In genomic region chr12:93902736-93903562, GRCh38 we compare ENCODE assay signal across 17 cellular contexts.
A peak's percentile ranks its signal among the peaks of the same experiment; 100 is the strongest.
DNase-seq lines count a peak whose midpoint lies in the region; ATAC-seq, FAIRE-seq and TF ChIP-seq lines count a peak whose summit lies in the region.
"Had no signal": no experiment of that assay in that cellular context is flagged by ENCODE, and none has a peak within 500 bp of the region (broad histone marks: within the 10 kb centered on the region; RNA-seq: fewer than 3 reads in every experiment).

No MANE protein-coding gene starts in this region.

- H4K20me1 ChIP-seq in DND-41 (ENCODE audit: insufficient read depth, low read length), result no peaks in the 10 kb centered on the region
- H4K20me1 ChIP-seq in PC-9 (ENCODE audit: insufficient read depth), result no peaks in the 10 kb centered on the region

- H3K27me3 ChIP-seq in DND-41 (ENCODE audit: insufficient read depth, low read length, poor library complexity) (no peaks in the 10 kb centered on the region), transverse colon (no peaks in the 10 kb centered on the region), PC-9 (ENCODE audit: insufficient read depth, low read depth) (no peaks in the 10 kb centered on the region)
- H3K27me3 ChIP-seq: BE2C, SJCRH30 had no signal

- H3K4me2 ChIP-seq in DND-41 (ENCODE audit: insufficient read depth, low read length) (no peak overlapping the region), PC-9 (no peak overlapping the region)

- DNase-seq in DND-41, result no peak
- peak; percentile 54 for DNase-seq in RCC 7860 (ENCODE audit: low spot score)
- no peak for DNase-seq in left colon
- peak; percentile 13 for DNase-seq in transverse colon
- DNase-seq in CD1c-positive myeloid dendritic cell (ENCODE audit: extremely low spot score), result no peak
- DNase-seq in PC-9, result no peak
- DNase-seq: BE2C, HCEC 1CT, KG1, NCI-H1417 treated with DMSO at 0.1 percent for 48 hours, NCI-H2029, NCI-H510A, NCI-H82, SJCRH30 had no signal

- H3K9me3 ChIP-seq in DND-41 (ENCODE audit: insufficient read depth, low read length, severe bottlenecking) (peaks cover 16% of the 10 kb centered on the region), transverse colon (peaks cover 0 to 3% of the 10 kb centered on the region in 2 donors), PC-9 (ENCODE audit: insufficient read depth, low read depth) (no peaks in the 10 kb centered on the region; the same call in none of the 2 replicates)
- H3K9me3 ChIP-seq: BE2C, SJCRH30 had no signal

- no peak for ATAC-seq in DND-41 (ENCODE audit: insufficient read depth, low read depth)
- peak; percentile 86 for ATAC-seq in left colon
- no peak for ATAC-seq in GM21825 (IDR thresholded peaks at IDR 0.05; ENCODE audit: unreplicated experiment)

- H3K9ac ChIP-seq in DND-41 (ENCODE audit: low read depth, low read length), result no peak overlapping the region

- H3K4me1 ChIP-seq in DND-41 (ENCODE audit: insufficient read depth, low read length) (peaks cover 44% of the 10 kb centered on the region), transverse colon (peaks cover 0 to 20% (median 9%) of the 10 kb centered on the region in 4 donors), PC-9 (replicated peaks; ENCODE audit: insufficient read depth) (0 out of 2 replicates have a peak, but pooled peaks cover 4% of the 10 kb centered on the region)
- H3K4me1 ChIP-seq: BE2C, SJCRH30 had no signal

- POLR2A ChIA-PET in PC-9 (lab: Charles Lee; ENCODE audit: unreplicated experiment), result no interaction called here

- TF ChIP-seq POLR2A in transverse colon (IDR thresholded peaks at IDR 0.05), result no peak

- H3F3A ChIP-seq in PC-9 (ENCODE audit: insufficient read depth, low read depth), result no peaks in the 10 kb centered on the region

- no peaks in the 10 kb centered on the region for H3K79me2 ChIP-seq in DND-41 (ENCODE audit: insufficient read depth, low read length)
- H3K79me2 ChIP-seq in PC-9 (ENCODE audit: low read depth), result no peaks in the 10 kb centered on the region

- H2AFZ ChIP-seq in DND-41 (ENCODE audit: low read depth, low read length) (no peak overlapping the region), PC-9 (no peak overlapping the region)

- H3K36me3 ChIP-seq in DND-41 (ENCODE audit: insufficient read depth, low read length), result no peaks in the 10 kb centered on the region; the same call in 1 of the 2 replicates
- no peaks in the 10 kb centered on the region for H3K36me3 ChIP-seq in transverse colon
- no peaks in the 10 kb centered on the region for H3K36me3 ChIP-seq in PC-9 (ENCODE audit: low read depth)
- H3K36me3 ChIP-seq: BE2C, SJCRH30 had no signal

- 73 to 82% methylated on average over 4 to 5 of the region's 5 CpGs for WGBS in transverse colon (ENCODE audit: low coverage in 1 of 2), 2 donors

- no peaks in the 10 kb centered on the region for H3K9me2 ChIP-seq in PC-9 (ENCODE audit: insufficient read depth)

- peak; percentile 12 for TF ChIP-seq CTCF in DND-41 (IDR thresholded peaks at IDR 0.05; ENCODE audit: borderline replicate concordance, extremely low read depth, low read length, poor library complexity, severe bottlenecking)
- no peak for TF ChIP-seq CTCF in transverse colon (IDR thresholded peaks at IDR 0.05)
- TF ChIP-seq CTCF in PC-9 (conservative IDR thresholded peaks at IDR 0.05), result no peak

- H3K27ac ChIP-seq in DND-41 (ENCODE audit: low read length) (peak overlapping the region; percentile 75), transverse colon (peak overlapping the region in 3 of 4 donors; percentile 21 to 31 (median 22)), PC-9 (no peak overlapping the region)
- H3K27ac ChIP-seq: HL-60, RWPE1, SJCRH30 had no signal

- FAIRE-seq in RCC 7860 (lab: Jason Lieb, UNC), result no peak

- no peak for TF ChIP-seq EP300 in transverse colon (IDR thresholded peaks at IDR 0.05; ENCODE audit: low read depth)

- in situ Hi-C loops in transverse colon (cut with MboI; ENCODE audit: low pct_ligation_motif_present in 1 of 4, low pct_unique_long_range_greater_than_20kb in 1 of 4, low sequenced_read_pairs in 3 of 4), result no loop called here

- CTCF ChIA-PET in PC-9 (lab: Charles Lee), result no interaction called here

- H3K4me3 ChIP-seq in DND-41 (ENCODE audit: low read depth in 1 of 2, low read length in 2 of 2) (no peak overlapping the region), transverse colon (no peak overlapping the region), PC-9 (no peak overlapping the region)
- H3K4me3 ChIP-seq: SJCRH30 had no signal

- intact Hi-C loops in left colon (cut with DNase I, micrococcal nuclease), result no loop called here
- intact Hi-C loops in transverse colon (cut with DNase I; ENCODE audit: low total_unique reads), result no loop called here
- intact Hi-C loops in PC-9 (cut with micrococcal nuclease; ENCODE audit: unreplicated experiment), result no loop called here

- BruUV-seq in PC-9 (replicated peaks; lab: Mats Ljungman, UMichigan), result no TSS peak

Comparison
In these comparisons a context has a peak if more than half of its experiments do, and no peak if none do; other contexts are left out.
1. DNase-seq: peak in RCC 7860 (single experiment) and transverse colon (single experiment); none in DND-41 (single experiment), left colon (0 of 2), CD1c-positive myeloid dendritic cell (single experiment) and PC-9 (0 of 2).